Comparison of ENCODE assay signal across 1 cellular context in the genomic region with DNA sequence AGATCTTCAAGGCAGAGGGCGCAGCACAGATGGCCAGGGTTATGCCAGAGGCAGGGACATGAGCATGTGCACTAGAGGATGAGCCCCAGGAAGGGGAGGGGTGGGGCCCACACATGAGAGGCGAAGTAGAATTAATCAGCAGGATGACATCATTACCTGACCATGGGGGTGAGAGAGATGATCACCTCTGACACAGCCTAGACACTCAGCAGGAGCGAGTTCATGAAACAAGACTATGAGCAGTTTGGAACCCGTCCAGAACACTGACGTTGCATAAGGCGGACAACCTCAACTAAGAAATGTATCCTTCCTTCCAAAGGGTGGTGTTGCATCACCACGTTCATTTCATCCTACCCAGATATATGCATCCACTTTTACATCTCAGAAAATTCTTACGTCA.
TF ChIP-seq lines count a peak whose summit lies in the region.

No MANE protein-coding gene starts in this region.

TF ChIP-seq in HEK293, 187 proteins besides CTCF, POLR2A, EP300 and RAD21 (continued from another document):
- TF ChIP-seq, protein P1, sequence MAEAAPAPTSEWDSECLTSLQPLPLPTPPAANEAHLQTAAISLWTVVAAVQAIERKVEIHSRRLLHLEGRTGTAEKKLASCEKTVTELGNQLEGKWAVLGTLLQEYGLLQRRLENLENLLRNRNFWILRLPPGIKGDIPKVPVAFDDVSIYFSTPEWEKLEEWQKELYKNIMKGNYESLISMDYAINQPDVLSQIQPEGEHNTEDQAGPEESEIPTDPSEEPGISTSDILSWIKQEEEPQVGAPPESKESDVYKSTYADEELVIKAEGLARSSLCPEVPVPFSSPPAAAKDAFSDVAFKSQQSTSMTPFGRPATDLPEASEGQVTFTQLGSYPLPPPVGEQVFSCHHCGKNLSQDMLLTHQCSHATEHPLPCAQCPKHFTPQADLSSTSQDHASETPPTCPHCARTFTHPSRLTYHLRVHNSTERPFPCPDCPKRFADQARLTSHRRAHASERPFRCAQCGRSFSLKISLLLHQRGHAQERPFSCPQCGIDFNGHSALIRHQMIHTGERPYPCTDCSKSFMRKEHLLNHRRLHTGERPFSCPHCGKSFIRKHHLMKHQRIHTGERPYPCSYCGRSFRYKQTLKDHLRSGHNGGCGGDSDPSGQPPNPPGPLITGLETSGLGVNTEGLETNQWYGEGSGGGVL (tag by site-specific recombination; IDR thresholded peaks at IDR 0.05) = peak; percentile 35; the same call in 1 of the 2 replicates
- TF ChIP-seq ZNF707 (tag by site-specific recombination; IDR thresholded peaks at IDR 0.05) (no peak), ZBTB7A (tag by site-specific recombination; IDR thresholded peaks at IDR 0.05; ENCODE audit: low read depth) (no peak), ZNF366 (tag by site-specific recombination; conservative IDR thresholded peaks at IDR 0.05) (peak; percentile 76), ZNF324 (tag by site-specific recombination; IDR thresholded peaks at IDR 0.05) (peak; percentile 41; the same call in 1 of the 2 replicates), BCL11B (tag by site-specific recombination; IDR thresholded peaks at IDR 0.05; ENCODE audit: low read depth) (no peak), ZBTB48 (tag by site-specific recombination; IDR thresholded peaks at IDR 0.05) (peak; percentile 79; the same call in 1 of the 2 replicates), ZNF174 (tag by site-specific recombination; IDR thresholded peaks at IDR 0.05) (no peak), ZNF660 (tag by site-specific recombination; IDR thresholded peaks at IDR 0.05) (0 out of 2 replicates have a peak, but pooled peaks have one; percentile 40), KLF1 (tag by site-specific recombination; IDR thresholded peaks at IDR 0.05) (no peak), ZNF114 (tag by site-specific recombination; IDR thresholded peaks at IDR 0.05) (no peak), ZNF664 (tag by site-specific recombination; IDR thresholded peaks at IDR 0.05) (peak; percentile 45; the same call in 1 of the 2 replicates), GLIS2 (tag by site-specific recombination; IDR thresholded peaks at IDR 0.05) (peak; percentile 43), ZEB2 (tag by site-specific recombination; IDR thresholded peaks at IDR 0.05) (peak; percentile 63), ZFP3 (tag by site-specific recombination; IDR thresholded peaks at IDR 0.05; ENCODE audit: low read depth) (no peak), ZBTB17 (tag by site-specific recombination; IDR thresholded peaks at IDR 0.05) (no peak), GLIS1 (tag by site-specific recombination; IDR thresholded peaks at IDR 0.05) (no peak), ZNF2 (tag by site-specific recombination; IDR thresholded peaks at IDR 0.05) (no peak), ZFP37 (tag by site-specific recombination; IDR thresholded peaks at IDR 0.05) (0 out of 2 replicates have a peak, but pooled peaks have one; percentile 31), ZIC2 (tag by site-specific recombination; IDR thresholded peaks at IDR 0.05) (peak; percentile 60), SETDB1 (IDR thresholded peaks at IDR 0.05; ENCODE audit: insufficient read length, low read length) (no peak), ZBTB21 (tag by site-specific recombination; IDR thresholded peaks at IDR 0.05) (peak; percentile 82), ZNF629 (tag by site-specific recombination; IDR thresholded peaks at IDR 0.05) (peak; percentile 66), ZNF24 (tag by site-specific recombination; IDR thresholded peaks at IDR 0.05) (peak; percentile 54), SALL2 (tag by site-specific recombination; IDR thresholded peaks at IDR 0.05; ENCODE audit: borderline replicate concordance) (no peak), ZNF514 (tag by site-specific recombination; IDR thresholded peaks at IDR 0.05) (no peak), ZNF701 (tag by site-specific recombination; IDR thresholded peaks at IDR 0.05) (no peak), HOXC10 (CRISPR knock-in tag; IDR thresholded peaks at IDR 0.05) (no peak)
- TF ChIP-seq, protein P2, sequence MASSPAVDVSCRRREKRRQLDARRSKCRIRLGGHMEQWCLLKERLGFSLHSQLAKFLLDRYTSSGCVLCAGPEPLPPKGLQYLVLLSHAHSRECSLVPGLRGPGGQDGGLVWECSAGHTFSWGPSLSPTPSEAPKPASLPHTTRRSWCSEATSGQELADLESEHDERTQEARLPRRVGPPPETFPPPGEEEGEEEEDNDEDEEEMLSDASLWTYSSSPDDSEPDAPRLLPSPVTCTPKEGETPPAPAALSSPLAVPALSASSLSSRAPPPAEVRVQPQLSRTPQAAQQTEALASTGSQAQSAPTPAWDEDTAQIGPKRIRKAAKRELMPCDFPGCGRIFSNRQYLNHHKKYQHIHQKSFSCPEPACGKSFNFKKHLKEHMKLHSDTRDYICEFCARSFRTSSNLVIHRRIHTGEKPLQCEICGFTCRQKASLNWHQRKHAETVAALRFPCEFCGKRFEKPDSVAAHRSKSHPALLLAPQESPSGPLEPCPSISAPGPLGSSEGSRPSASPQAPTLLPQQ (tag by site-specific recombination; IDR thresholded peaks at IDR 0.05) = peak; percentile 100
- TF ChIP-seq, protein P3, sequence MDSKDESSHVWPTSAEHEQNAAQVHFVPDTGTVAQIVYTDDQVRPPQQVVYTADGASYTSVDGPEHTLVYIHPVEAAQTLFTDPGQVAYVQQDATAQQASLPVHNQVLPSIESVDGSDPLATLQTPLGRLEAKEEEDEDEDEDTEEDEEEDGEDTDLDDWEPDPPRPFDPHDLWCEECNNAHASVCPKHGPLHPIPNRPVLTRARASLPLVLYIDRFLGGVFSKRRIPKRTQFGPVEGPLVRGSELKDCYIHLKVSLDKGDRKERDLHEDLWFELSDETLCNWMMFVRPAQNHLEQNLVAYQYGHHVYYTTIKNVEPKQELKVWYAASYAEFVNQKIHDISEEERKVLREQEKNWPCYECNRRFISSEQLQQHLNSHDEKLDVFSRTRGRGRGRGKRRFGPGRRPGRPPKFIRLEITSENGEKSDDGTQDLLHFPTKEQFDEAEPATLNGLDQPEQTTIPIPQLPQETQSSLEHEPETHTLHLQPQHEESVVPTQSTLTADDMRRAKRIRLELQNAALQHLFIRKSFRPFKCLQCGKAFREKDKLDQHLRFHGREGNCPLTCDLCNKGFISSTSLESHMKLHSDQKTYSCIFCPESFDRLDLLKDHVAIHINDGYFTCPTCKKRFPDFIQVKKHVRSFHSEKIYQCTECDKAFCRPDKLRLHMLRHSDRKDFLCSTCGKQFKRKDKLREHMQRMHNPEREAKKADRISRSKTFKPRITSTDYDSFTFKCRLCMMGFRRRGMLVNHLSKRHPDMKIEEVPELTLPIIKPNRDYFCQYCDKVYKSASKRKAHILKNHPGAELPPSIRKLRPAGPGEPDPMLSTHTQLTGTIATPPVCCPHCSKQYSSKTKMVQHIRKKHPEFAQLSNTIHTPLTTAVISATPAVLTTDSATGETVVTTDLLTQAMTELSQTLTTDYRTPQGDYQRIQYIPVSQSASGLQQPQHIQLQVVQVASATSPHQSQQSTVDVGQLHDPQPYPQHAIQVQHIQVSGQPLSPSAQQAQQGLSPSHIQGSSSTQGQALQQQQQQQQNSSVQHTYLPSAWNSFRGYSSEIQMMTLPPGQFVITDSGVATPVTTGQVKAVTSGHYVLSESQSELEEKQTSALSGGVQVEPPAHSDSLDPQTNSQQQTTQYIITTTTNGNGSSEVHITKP (tag by site-specific recombination; IDR thresholded peaks at IDR 0.05) = peak; percentile 85
- TF ChIP-seq, protein P4, sequence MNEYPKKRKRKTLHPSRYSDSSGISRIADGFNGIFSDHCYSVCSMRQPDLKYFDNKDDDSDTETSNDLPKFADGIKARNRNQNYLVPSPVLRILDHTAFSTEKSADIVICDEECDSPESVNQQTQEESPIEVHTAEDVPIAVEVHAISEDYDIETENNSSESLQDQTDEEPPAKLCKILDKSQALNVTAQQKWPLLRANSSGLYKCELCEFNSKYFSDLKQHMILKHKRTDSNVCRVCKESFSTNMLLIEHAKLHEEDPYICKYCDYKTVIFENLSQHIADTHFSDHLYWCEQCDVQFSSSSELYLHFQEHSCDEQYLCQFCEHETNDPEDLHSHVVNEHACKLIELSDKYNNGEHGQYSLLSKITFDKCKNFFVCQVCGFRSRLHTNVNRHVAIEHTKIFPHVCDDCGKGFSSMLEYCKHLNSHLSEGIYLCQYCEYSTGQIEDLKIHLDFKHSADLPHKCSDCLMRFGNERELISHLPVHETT (tag by site-specific recombination; IDR thresholded peaks at IDR 0.05) = 0 out of 2 replicates have a peak, but pooled peaks have one; percentile 43
- TF ChIP-seq, protein P5, sequence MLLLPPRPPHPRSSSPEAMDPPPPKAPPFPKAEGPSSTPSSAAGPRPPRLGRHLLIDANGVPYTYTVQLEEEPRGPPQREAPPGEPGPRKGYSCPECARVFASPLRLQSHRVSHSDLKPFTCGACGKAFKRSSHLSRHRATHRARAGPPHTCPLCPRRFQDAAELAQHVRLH (tag by site-specific recombination; IDR thresholded peaks at IDR 0.05) = no peak
- TF ChIP-seq, protein P6, sequence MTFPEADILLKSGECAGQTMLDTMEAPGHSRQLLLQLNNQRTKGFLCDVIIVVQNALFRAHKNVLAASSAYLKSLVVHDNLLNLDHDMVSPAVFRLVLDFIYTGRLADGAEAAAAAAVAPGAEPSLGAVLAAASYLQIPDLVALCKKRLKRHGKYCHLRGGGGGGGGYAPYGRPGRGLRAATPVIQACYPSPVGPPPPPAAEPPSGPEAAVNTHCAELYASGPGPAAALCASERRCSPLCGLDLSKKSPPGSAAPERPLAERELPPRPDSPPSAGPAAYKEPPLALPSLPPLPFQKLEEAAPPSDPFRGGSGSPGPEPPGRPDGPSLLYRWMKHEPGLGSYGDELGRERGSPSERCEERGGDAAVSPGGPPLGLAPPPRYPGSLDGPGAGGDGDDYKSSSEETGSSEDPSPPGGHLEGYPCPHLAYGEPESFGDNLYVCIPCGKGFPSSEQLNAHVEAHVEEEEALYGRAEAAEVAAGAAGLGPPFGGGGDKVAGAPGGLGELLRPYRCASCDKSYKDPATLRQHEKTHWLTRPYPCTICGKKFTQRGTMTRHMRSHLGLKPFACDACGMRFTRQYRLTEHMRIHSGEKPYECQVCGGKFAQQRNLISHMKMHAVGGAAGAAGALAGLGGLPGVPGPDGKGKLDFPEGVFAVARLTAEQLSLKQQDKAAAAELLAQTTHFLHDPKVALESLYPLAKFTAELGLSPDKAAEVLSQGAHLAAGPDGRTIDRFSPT (tag by site-specific recombination; IDR thresholded peaks at IDR 0.05) = 0 out of 2 replicates have a peak, but pooled peaks have one; percentile 50
- TF ChIP-seq, protein P7, sequence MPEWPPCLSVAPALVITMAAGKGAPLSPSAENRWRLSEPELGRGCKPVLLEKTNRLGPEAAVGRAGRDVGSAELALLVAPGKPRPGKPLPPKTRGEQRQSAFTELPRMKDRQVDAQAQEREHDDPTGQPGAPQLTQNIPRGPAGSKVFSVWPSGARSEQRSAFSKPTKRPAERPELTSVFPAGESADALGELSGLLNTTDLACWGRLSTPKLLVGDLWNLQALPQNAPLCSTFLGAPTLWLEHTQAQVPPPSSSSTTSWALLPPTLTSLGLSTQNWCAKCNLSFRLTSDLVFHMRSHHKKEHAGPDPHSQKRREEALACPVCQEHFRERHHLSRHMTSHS (tag by site-specific recombination; IDR thresholded peaks at IDR 0.05) = no peak
- TF ChIP-seq, protein P8, sequence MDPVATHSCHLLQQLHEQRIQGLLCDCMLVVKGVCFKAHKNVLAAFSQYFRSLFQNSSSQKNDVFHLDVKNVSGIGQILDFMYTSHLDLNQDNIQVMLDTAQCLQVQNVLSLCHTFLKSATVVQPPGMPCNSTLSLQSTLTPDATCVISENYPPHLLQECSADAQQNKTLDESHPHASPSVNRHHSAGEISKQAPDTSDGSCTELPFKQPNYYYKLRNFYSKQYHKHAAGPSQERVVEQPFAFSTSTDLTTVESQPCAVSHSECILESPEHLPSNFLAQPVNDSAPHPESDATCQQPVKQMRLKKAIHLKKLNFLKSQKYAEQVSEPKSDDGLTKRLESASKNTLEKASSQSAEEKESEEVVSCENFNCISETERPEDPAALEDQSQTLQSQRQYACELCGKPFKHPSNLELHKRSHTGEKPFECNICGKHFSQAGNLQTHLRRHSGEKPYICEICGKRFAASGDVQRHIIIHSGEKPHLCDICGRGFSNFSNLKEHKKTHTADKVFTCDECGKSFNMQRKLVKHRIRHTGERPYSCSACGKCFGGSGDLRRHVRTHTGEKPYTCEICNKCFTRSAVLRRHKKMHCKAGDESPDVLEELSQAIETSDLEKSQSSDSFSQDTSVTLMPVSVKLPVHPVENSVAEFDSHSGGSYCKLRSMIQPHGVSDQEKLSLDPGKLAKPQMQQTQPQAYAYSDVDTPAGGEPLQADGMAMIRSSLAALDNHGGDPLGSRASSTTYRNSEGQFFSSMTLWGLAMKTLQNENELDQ (tag by site-specific recombination; IDR thresholded peaks at IDR 0.05; ENCODE audit: low read depth) = no peak
- TF ChIP-seq, protein P9, sequence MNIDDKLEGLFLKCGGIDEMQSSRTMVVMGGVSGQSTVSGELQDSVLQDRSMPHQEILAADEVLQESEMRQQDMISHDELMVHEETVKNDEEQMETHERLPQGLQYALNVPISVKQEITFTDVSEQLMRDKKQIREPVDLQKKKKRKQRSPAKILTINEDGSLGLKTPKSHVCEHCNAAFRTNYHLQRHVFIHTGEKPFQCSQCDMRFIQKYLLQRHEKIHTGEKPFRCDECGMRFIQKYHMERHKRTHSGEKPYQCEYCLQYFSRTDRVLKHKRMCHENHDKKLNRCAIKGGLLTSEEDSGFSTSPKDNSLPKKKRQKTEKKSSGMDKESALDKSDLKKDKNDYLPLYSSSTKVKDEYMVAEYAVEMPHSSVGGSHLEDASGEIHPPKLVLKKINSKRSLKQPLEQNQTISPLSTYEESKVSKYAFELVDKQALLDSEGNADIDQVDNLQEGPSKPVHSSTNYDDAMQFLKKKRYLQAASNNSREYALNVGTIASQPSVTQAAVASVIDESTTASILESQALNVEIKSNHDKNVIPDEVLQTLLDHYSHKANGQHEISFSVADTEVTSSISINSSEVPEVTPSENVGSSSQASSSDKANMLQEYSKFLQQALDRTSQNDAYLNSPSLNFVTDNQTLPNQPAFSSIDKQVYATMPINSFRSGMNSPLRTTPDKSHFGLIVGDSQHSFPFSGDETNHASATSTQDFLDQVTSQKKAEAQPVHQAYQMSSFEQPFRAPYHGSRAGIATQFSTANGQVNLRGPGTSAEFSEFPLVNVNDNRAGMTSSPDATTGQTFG (tag by site-specific recombination; IDR thresholded peaks at IDR 0.05; ENCODE audit: borderline replicate concordance) = no peak
